24 cellular contexts compared by ENCODE assay signal in the genomic region with DNA sequence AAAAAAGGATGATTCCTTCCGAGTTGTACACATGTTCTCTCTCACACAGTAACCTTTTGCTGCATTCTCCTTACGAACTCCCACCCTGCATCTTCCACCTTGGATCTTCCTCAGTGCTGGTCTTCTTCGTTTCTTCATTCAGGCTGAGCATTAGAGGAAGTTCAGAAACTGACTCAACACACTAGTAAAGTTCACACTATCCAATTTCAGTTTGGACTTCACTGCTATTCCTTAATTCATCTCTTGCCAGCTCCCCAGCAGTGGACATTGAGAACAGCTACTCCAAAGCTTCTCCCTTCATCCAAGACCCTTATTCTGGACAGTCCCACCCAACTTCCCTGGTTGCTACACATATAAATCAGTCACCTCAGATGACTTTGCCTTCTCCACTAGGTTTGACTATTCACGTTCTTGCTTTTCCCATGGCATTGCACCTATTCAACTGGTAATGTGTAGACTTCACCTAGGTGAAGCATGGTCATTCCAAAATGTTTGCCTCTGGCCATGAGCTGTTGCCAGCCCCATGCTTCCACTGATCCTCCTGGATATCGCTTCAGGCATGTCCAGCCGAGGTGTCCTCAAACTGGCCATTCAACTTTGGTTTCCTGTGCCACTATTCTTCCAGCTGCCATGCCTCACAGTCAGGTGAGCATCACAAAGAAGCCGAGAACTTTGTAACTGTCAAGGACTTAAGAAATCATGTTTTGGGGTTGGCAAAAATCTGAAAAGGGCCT.
A peak's percentile ranks its signal among the peaks of the same experiment; 100 is the strongest.
DNase-seq lines count a peak whose midpoint lies in the region; ATAC-seq and TF ChIP-seq lines count a peak whose summit lies in the region.
"Had no signal": no experiment of that assay in that cellular context is flagged by ENCODE, and none has a peak within 500 bp of the region (broad histone marks: within the 10 kb centered on the region; RNA-seq: fewer than 3 reads in every experiment).

No MANE protein-coding gene starts in this region.

- no peak overlapping the region for H2BK5ac ChIP-seq in mesenchymal stem cell (ENCODE audit: low read depth, low read length, poor library complexity, severe bottlenecking)

- no peak overlapping the region for H2BK120ac ChIP-seq in mesenchymal stem cell (ENCODE audit: low read depth, low read length)

- peaks cover 0 to 51% (median 26%) of the 10 kb centered on the region in 9 donors for H3K36me3 ChIP-seq in heart left ventricle
- peaks cover 27% of the 10 kb centered on the region for H3K36me3 ChIP-seq in right atrium auricular region
- 0 out of 2 replicates have a peak, but pooled peaks cover 5% of the 10 kb centered on the region for H3K36me3 ChIP-seq in Karpas-422 (ENCODE audit: insufficient read depth, low read length)
- peaks cover 20 to 66% of the 10 kb centered on the region in 2 experiments for H3K36me3 ChIP-seq in mesenchymal stem cell (ENCODE audit: control insufficient read depth in 1 of 2, insufficient read depth in 2 of 2, low read depth in 1 of 2, low read length in 2 of 2)
- peaks cover 0 to 24% of the 10 kb centered on the region in 2 donors for H3K36me3 ChIP-seq in gastrocnemius medialis
- H3K36me3 ChIP-seq in brain microvascular endothelial cell (replicated peaks), result no peaks in the 10 kb centered on the region

- no peak overlapping the region for H4K91ac ChIP-seq in mesenchymal stem cell (ENCODE audit: low read length)

- TF ChIP-seq POLR2A in heart left ventricle (IDR thresholded peaks at IDR 0.05) (no peak), gastrocnemius medialis (IDR thresholded peaks at IDR 0.05) (no peak)

- H3K79me2 ChIP-seq in Karpas-422 (ENCODE audit: low read length), result no peaks in the 10 kb centered on the region

- no peak overlapping the region for H3K14ac ChIP-seq in mesenchymal stem cell (ENCODE audit: low read length in 2 of 2)

- no peak overlapping the region for H2BK15ac ChIP-seq in mesenchymal stem cell (ENCODE audit: low read depth, poor library complexity, severe bottlenecking)

- H3K9me3 ChIP-seq in heart left ventricle, result peaks cover 0 to 8% (median 0%) of the 10 kb centered on the region in 12 donors
- peaks cover 0 to 2% of the 10 kb centered on the region in 2 donors for H3K9me3 ChIP-seq in right atrium auricular region
- no peaks in the 10 kb centered on the region for H3K9me3 ChIP-seq in Karpas-422 (ENCODE audit: low read length)
- H3K9me3 ChIP-seq in mesenchymal stem cell (ENCODE audit: control insufficient read depth, low read length), result peaks cover under 1% of the 10 kb centered on the region
- no peaks in the 10 kb centered on the region for H3K9me3 ChIP-seq in gastrocnemius medialis
- H3K9me3 ChIP-seq: BE2C had no signal

- H3K9me2 ChIP-seq in Karpas-422 (replicated peaks; ENCODE audit: insufficient read depth, low read length), result no peaks in the 10 kb centered on the region

- H3K79me1 ChIP-seq in mesenchymal stem cell (replicated peaks; ENCODE audit: low read length, poor library complexity, severe bottlenecking), result peaks cover 11% of the 10 kb centered on the region

- H3K27ac ChIP-seq in heart left ventricle, result peak overlapping the region in 8 of 12 donors; percentile 10 to 67 (median 47)
- H3K27ac ChIP-seq in right atrium auricular region, result peak overlapping the region in 1 of 2 donors; percentile 44
- peak overlapping the region; percentile 78 for H3K27ac ChIP-seq in Karpas-422 (ENCODE audit: low read length)
- peak overlapping the region; percentile 20 for H3K27ac ChIP-seq in mesenchymal stem cell (ENCODE audit: low read length, poor library complexity, severe bottlenecking)
- peak overlapping the region in 3 of 4 donors; percentile 11 to 44 (median 17) for H3K27ac ChIP-seq in gastrocnemius medialis
- no peak overlapping the region for H3K27ac ChIP-seq in brain microvascular endothelial cell
- H3K27ac ChIP-seq: KMS-11, RWPE1 had no signal

- in situ Hi-C loops in gastrocnemius medialis (cut with MboI; ENCODE audit: low sequenced_read_pairs in 4 of 4) (no loop called here), brain microvascular endothelial cell (cut with HindIII; ENCODE audit: low pct_ligation_motif_present, low sequenced_read_pairs) (no loop called here)

- no peak for TF ChIP-seq CTCF in heart left ventricle (IDR thresholded peaks at IDR 0.05)
- no peak for TF ChIP-seq CTCF in right atrium auricular region (IDR thresholded peaks at IDR 0.05)
- TF ChIP-seq CTCF in gastrocnemius medialis (IDR thresholded peaks at IDR 0.05 in 4 of 5, conservative IDR thresholded peaks at IDR 0.05 in 1 of 5), result no peak
- no peak for TF ChIP-seq CTCF in brain microvascular endothelial cell (IDR thresholded peaks at IDR 0.05; ENCODE audit: low read depth, low read length, missing control alignments)

- H3K4me1 ChIP-seq in heart left ventricle (peaks cover 0 to 36% (median 21%) of the 10 kb centered on the region in 12 donors), right atrium auricular region (peaks cover 0 to 31% of the 10 kb centered on the region in 2 donors), Karpas-422 (ENCODE audit: low read length) (peaks cover 42% of the 10 kb centered on the region), mesenchymal stem cell (ENCODE audit: control insufficient read depth, insufficient read depth, low read depth, low read length) (peaks cover 8% of the 10 kb centered on the region), gastrocnemius medialis (peaks cover 13 to 32% of the 10 kb centered on the region in 2 donors)
- H3K4me1 ChIP-seq: BE2C had no signal

- WGBS in heart left ventricle, 4 donors, result 89 to 92% (median 90%) methylated on average over 7 of the region's 7 CpGs
- 89% methylated on average over 7 of the region's 7 CpGs for WGBS in mesenchymal stem cell

- no peaks in the 10 kb centered on the region for H4K20me1 ChIP-seq in Karpas-422 (ENCODE audit: insufficient read depth, low read depth, low read length)

- H2AK5ac ChIP-seq in mesenchymal stem cell (ENCODE audit: low read length, severe bottlenecking), result peak overlapping the region; percentile 79

- DNase-seq in heart left ventricle (no peak), right atrium auricular region (ENCODE audit: low spot score) (no peak), Karpas-422 (no peak), mesenchymal stem cell (no peak), gastrocnemius medialis (no peak), midbrain (lab: John Stamatoyannopoulos, UW) (no peak), NCI-H345 (lab: John Stamatoyannopoulos, UW) (no peak), brain microvascular endothelial cell (no peak)
- DNase-seq: 8988T; ACHN; BE2C; CD4-positive, CD25-positive, alpha-beta regulatory T cell; DMS153; DND-41; NCI-H1092; NCI-H1417 treated with DMSO at 0.1 percent for 48 hours; NCI-H1694 treated with DMSO at 0.1 percent for 48 hours; NCI-H2227 treated with DMSO at 0.1 percent for 48 hours; NCI-H510A; NCI-H69; SHP77 treated with DMSO at 0.1 percent for 48 hours had no signal

- H3K9ac ChIP-seq in Karpas-422 (ENCODE audit: low read length), result no peak overlapping the region
- no peak overlapping the region for H3K9ac ChIP-seq in mesenchymal stem cell (ENCODE audit: low read length)
- H3K9ac ChIP-seq: KMS-11 had no signal

- H3K4ac ChIP-seq in mesenchymal stem cell (ENCODE audit: low read depth in 1 of 2, low read length in 2 of 2), result no peak overlapping the region

- no peaks in the 10 kb centered on the region for H3K27me3 ChIP-seq in heart left ventricle
- H3K27me3 ChIP-seq in right atrium auricular region, result no peaks in the 10 kb centered on the region
- no peaks in the 10 kb centered on the region for H3K27me3 ChIP-seq in Karpas-422 (ENCODE audit: low read length)
- no peaks in the 10 kb centered on the region for H3K27me3 ChIP-seq in mesenchymal stem cell (ENCODE audit: control insufficient read depth in 1 of 2, insufficient read depth in 1 of 2, low read length in 2 of 2)
- no peaks in the 10 kb centered on the region for H3K27me3 ChIP-seq in gastrocnemius medialis
- H3K27me3 ChIP-seq in brain microvascular endothelial cell (replicated peaks), result no peaks in the 10 kb centered on the region
- H3K27me3 ChIP-seq: BE2C had no signal

- no peak overlapping the region for H3K4me3 ChIP-seq in heart left ventricle
- no peak overlapping the region for H3K4me3 ChIP-seq in right atrium auricular region
- H3K4me3 ChIP-seq in Karpas-422 (ENCODE audit: low read length), result no peak overlapping the region
- no peak overlapping the region for H3K4me3 ChIP-seq in mesenchymal stem cell (ENCODE audit: insufficient read depth in 1 of 2, low read depth in 1 of 2, low read length in 2 of 2)
- no peak overlapping the region for H3K4me3 ChIP-seq in gastrocnemius medialis
- H3K4me3 ChIP-seq in brain microvascular endothelial cell (ENCODE audit: low read depth, low read length), result no peak overlapping the region

- no peak overlapping the region for H3K23ac ChIP-seq in mesenchymal stem cell (ENCODE audit: low read length in 2 of 2)

- H3K18ac ChIP-seq in mesenchymal stem cell (ENCODE audit: low read depth in 1 of 2, low read length in 2 of 2), result no peak overlapping the region

- no peak overlapping the region for H2BK12ac ChIP-seq in mesenchymal stem cell (ENCODE audit: low read length in 2 of 2)

- no peak overlapping the region for H2AFZ ChIP-seq in Karpas-422 (ENCODE audit: low read length)
- H2AFZ ChIP-seq in mesenchymal stem cell (ENCODE audit: low read depth, low read length), result no peak overlapping the region

- peak overlapping the region; percentile 50 for H3K4me2 ChIP-seq in Karpas-422 (ENCODE audit: low read depth, low read length, poor library complexity, severe bottlenecking)
- H3K4me2 ChIP-seq in mesenchymal stem cell (ENCODE audit: low read length, poor library complexity, severe bottlenecking), result no peak overlapping the region
- H3K4me2 ChIP-seq: KMS-11 had no signal

- intact Hi-C loops in heart left ventricle (cut with DNase I) (loop anchor here in 1 of 10 donors (10.0 kb wide), 1 partner anchor 224 kb away; no protein-coding TSS in a partner anchor), gastrocnemius medialis (cut with DNase I; ENCODE audit: low total_unique reads) (no loop called here)

- no peak overlapping the region for H4K8ac ChIP-seq in mesenchymal stem cell (ENCODE audit: low read length)

- ATAC-seq in heart left ventricle, result no peak
- ATAC-seq in gastrocnemius medialis, result peak; percentile 87 to 92
- ATAC-seq: Panc1 had no signal

Comparison
In these comparisons a context has a peak if more than half of its experiments do, and no peak if none do; other contexts are left out.
1. ATAC-seq: peak in gastrocnemius medialis (2 of 2); none in heart left ventricle (0 of 4).